In the genomic region with DNA sequence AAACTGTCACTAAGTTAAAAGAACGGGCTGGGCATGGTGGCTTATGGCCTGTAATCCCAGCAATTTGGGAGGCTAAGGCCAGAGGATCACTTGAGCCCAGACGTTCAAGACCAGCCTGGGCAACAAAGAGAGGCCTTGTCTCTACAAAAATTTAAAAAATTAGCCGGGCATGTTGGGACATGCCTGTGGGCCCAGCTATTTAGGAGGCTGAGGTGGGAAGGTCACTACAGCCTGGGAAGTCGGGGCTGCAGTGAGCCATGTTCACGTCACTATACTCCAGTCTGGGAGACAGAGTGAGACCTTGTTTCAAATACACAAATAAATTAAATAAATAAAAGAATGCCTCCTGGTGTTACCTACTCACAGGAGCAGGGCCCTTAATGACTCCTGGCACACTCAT, we compare ENCODE assay signal across 1 cellular context.
TF ChIP-seq lines count a peak whose summit lies in the region.

No MANE protein-coding gene starts in this region.

TF ChIP-seq in A549, 52 proteins besides CTCF, POLR2A, EP300 and RAD21 (continued from another document):
- TF ChIP-seq, protein P1, sequence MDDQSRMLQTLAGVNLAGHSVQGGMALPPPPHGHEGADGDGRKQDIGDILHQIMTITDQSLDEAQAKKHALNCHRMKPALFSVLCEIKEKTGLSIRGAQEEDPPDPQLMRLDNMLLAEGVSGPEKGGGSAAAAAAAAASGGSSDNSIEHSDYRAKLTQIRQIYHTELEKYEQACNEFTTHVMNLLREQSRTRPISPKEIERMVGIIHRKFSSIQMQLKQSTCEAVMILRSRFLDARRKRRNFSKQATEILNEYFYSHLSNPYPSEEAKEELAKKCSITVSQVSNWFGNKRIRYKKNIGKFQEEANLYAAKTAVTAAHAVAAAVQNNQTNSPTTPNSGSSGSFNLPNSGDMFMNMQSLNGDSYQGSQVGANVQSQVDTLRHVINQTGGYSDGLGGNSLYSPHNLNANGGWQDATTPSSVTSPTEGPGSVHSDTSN (IDR thresholded peaks at IDR 0.05) = no peak
- TF ChIP-seq CEBPB (IDR thresholded peaks at IDR 0.05) (no peak), JUNB (IDR thresholded peaks at IDR 0.05) (no peak), RCOR1 (IDR thresholded peaks at IDR 0.05; ENCODE audit: low read depth, low read length) (no peak), CHD4 (IDR thresholded peaks at IDR 0.05; ENCODE audit: borderline replicate concordance) (no peak), EHMT2 (IDR thresholded peaks at IDR 0.05; ENCODE audit: low read depth) (no peak), BHLHE40 (IDR thresholded peaks at IDR 0.05; ENCODE audit: low read depth, low read length) (no peak), NPAS2 (CRISPR knock-in tag; IDR thresholded peaks at IDR 0.05; ENCODE audit: borderline replicate concordance) (no peak), TFCP2L1 (CRISPR knock-in tag; IDR thresholded peaks at IDR 0.05) (no peak), FOXS1 (CRISPR knock-in tag; IDR thresholded peaks at IDR 0.05) (no peak), HEYL (CRISPR knock-in tag; IDR thresholded peaks at IDR 0.05) (no peak), GATA3 (IDR thresholded peaks at IDR 0.05; ENCODE audit: borderline replicate concordance) (no peak), KDM5A (IDR thresholded peaks at IDR 0.05) (no peak)
- TF ChIP-seq, protein P2, sequence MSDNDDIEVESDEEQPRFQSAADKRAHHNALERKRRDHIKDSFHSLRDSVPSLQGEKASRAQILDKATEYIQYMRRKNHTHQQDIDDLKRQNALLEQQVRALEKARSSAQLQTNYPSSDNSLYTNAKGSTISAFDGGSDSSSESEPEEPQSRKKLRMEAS (IDR thresholded peaks at IDR 0.05) = no peak
